9 cellular contexts compared by ENCODE assay signal in genomic region chr2:233081232-233081730, GRCh38. TPM values are rescaled to one million over a fixed set of nuclear protein-coding genes. Genes with fewer than 3 reads are reported as not detected.
DNase-seq lines count a peak whose midpoint lies in the region; ATAC-seq, FAIRE-seq and TF ChIP-seq lines count a peak whose summit lies in the region.
"Had no signal": no experiment of that assay in that cellular context is flagged by ENCODE, and none has a peak within 500 bp of the region (broad histone marks: within the 10 kb centered on the region; RNA-seq: fewer than 3 reads in every experiment).

No MANE protein-coding gene starts in this region.

- intact Hi-C loops in GM12878 (cut with micrococcal nuclease; ENCODE audit: unreplicated experiment): loop anchor here (5.0 kb wide), 2 partner anchors 121 to 171 kb away; partner anchors contain the start of gene ATG16L1

- no peaks in the 10 kb centered on the region for H3K27me3 ChIP-seq in GM12878 (replicated peaks in 1 of 2; ENCODE audit: control insufficient read depth in 2 of 2, insufficient read depth in 2 of 2, low read length in 1 of 2)

- 1% methylated on average over 9 of the region's 9 CpGs for WGBS in GM12878 (ENCODE audit: insufficient coverage, insufficient replicate concordance, low lambda C conversion rate, missing lambda C conversion rate)

- SMC1A ChIA-PET in GM12878 (lab: Charles Lee; ENCODE audit: uncharacterized antibody, unreplicated experiment): interaction anchor here (1.0 to 17.9 kb wide), 7 partner anchors 11 to 173 kb away, joined by 4 to 351 read pairs (median 19); partner anchors contain the start of gene INPP5D

- peak overlapping the region; percentile 95 for H3K4me2 ChIP-seq in GM12878 (ENCODE audit: control insufficient read depth, insufficient read depth)

- peaks cover 91% of the 10 kb centered on the region for H3K4me1 ChIP-seq in GM12878 (ENCODE audit: control insufficient read depth, insufficient read depth, low read length)

- peak overlapping the region; percentile 100 for H3K27ac ChIP-seq in GM12878 (ENCODE audit: control insufficient read depth, insufficient read depth)

- peaks cover 77% of the 10 kb centered on the region for H3K79me2 ChIP-seq in GM12878 (ENCODE audit: control insufficient read depth, insufficient read depth, low read length)

- H3K36me3 ChIP-seq in GM12878 (ENCODE audit: control insufficient read depth in 2 of 2, insufficient read depth in 2 of 2, low read length in 1 of 2): peaks cover 15 to 27% of the 10 kb centered on the region in 2 experiments

- ATAC-seq in GM19395 (IDR thresholded peaks at IDR 0.05; ENCODE audit: unreplicated experiment): peak; percentile 18
- peak; percentile 34 for ATAC-seq in GM12878
- no peak for ATAC-seq in GM18861 (IDR thresholded peaks at IDR 0.05; ENCODE audit: unreplicated experiment)

- in situ Hi-C loops in GM12878 (cut with MboI): no loop called here

- RAD21 ChIA-PET in GM12878 (lab: Charles Lee; ENCODE audit: unreplicated experiment): interaction anchor here (1.1 to 15.1 kb wide), 9 partner anchors 11 to 169 kb away, joined by 3 to 361 read pairs (median 10); partner anchors contain the start of gene INPP5D

- TF ChIP-seq CTCF in GM12878 (IDR thresholded peaks at IDR 0.05 in 2 of 3, conservative IDR thresholded peaks at IDR 0.05 in 1 of 3; ENCODE audit: control insufficient read depth in 2 of 3, extremely low read depth in 1 of 3, insufficient read depth in 1 of 3, low read depth in 3 of 3, low read length in 3 of 3): no peak

- no peak overlapping the region for H2AFZ ChIP-seq in GM12878 (ENCODE audit: control insufficient read depth, low read depth, low read length)

- H3K4me3 ChIP-seq in GM12878: peak overlapping the region; percentile 50

- TF ChIP-seq RAD21 in GM12878 (IDR thresholded peaks at IDR 0.05; ENCODE audit: insufficient read depth, low read depth, low read length): no peak

- TF ChIP-seq POLR2A in GM12878 (IDR thresholded peaks at IDR 0.05; ENCODE audit: low read depth, low read length): no peak

- H3K9ac ChIP-seq in GM12878 (ENCODE audit: control insufficient read depth, insufficient read depth, low read length): peak overlapping the region; percentile 90

- no TSS peak for BruUV-seq in GM12878 (replicated peaks; lab: Mats Ljungman, UMichigan)

- no peaks in the 10 kb centered on the region for H4K20me1 ChIP-seq in GM12878 (ENCODE audit: control insufficient read depth, insufficient read depth)

- FAIRE-seq in GM12878 (lab: Jason Lieb, UNC): no peak

- peak; percentile 46 to 56; a peak in 1 of 4 replicates for TF ChIP-seq EP300 in GM12878 (IDR thresholded peaks at IDR 0.05; ENCODE audit: borderline replicate concordance in 1 of 2, control insufficient read depth in 1 of 2, low read depth in 2 of 2, low read length in 2 of 2)

- no peaks in the 10 kb centered on the region for H3K9me3 ChIP-seq in GM12878 (replicated peaks; ENCODE audit: control insufficient read depth, insufficient read depth, low read length)

- POLR2A ChIA-PET in GM12878 (lab: Charles Lee): interaction anchor here (1.0 to 11.9 kb wide), 8 partner anchors 11 to 61 kb away, joined by 3 to 271 read pairs (median 20); partner anchors contain the start of gene INPP5D

- DNase-seq in SIG-M5 (lab: John Stamatoyannopoulos, UW): peak; percentile 35
- DNase-seq in GM12878 (ENCODE audit: low read depth, low spot score): no peak
- DNase-seq in stimulated activated CD8-positive, alpha-beta memory T cell treated with anti-CD3 and anti-CD28 coated beads, Interleukin-4, amount 100 ng/mL, for 48 hours: peak; percentile 77
- DNase-seq in AG08395 (ENCODE audit: low spot score): no peak
- no peak for DNase-seq in dedifferentiated amniotic fluid mesenchymal stem cell (ENCODE audit: extremely low spot score)
- no peak for DNase-seq in DMS79 treated with DMSO at 0.1 percent for 48 hours (lab: John Stamatoyannopoulos, UW)

- CTCF ChIA-PET in GM12878 (lab: Yijun Ruan, JAX): interaction anchor here (1.1 to 5.8 kb wide), 8 partner anchors 8 to 64 kb away, joined by 3 to 68 read pairs (median 4); partner anchors contain the start of gene INPP5D

TF ChIP-seq in GM12878, 131 proteins besides CTCF, POLR2A, EP300 and RAD21 (continues in another document):
- no peak for TF ChIP-seq IKZF2 (IDR thresholded peaks at IDR 0.05)
- TF ChIP-seq, protein P1, sequence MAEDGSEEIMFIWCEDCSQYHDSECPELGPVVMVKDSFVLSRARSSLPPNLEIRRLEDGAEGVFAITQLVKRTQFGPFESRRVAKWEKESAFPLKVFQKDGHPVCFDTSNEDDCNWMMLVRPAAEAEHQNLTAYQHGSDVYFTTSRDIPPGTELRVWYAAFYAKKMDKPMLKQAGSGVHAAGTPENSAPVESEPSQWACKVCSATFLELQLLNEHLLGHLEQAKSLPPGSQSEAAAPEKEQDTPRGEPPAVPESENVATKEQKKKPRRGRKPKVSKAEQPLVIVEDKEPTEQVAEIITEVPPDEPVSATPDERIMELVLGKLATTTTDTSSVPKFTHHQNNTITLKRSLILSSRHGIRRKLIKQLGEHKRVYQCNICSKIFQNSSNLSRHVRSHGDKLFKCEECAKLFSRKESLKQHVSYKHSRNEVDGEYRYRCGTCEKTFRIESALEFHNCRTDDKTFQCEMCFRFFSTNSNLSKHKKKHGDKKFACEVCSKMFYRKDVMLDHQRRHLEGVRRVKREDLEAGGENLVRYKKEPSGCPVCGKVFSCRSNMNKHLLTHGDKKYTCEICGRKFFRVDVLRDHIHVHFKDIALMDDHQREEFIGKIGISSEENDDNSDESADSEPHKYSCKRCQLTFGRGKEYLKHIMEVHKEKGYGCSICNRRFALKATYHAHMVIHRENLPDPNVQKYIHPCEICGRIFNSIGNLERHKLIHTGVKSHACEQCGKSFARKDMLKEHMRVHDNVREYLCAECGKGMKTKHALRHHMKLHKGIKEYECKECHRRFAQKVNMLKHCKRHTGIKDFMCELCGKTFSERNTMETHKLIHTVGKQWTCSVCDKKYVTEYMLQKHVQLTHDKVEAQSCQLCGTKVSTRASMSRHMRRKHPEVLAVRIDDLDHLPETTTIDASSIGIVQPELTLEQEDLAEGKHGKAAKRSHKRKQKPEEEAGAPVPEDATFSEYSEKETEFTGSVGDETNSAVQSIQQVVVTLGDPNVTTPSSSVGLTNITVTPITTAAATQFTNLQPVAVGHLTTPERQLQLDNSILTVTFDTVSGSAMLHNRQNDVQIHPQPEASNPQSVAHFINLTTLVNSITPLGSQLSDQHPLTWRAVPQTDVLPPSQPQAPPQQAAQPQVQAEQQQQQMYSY (CRISPR knock-in tag; IDR thresholded peaks at IDR 0.05): 0 out of 2 replicates have a peak, but pooled peaks have one; percentile 4

RNA-seq across cellular contexts. Expression of gene INPP5D, which starts 21.1 kb away (rescaled TPM):
- 345 and 366 TPM in 2 replicates for total RNA-seq in GM12878 (2013; cell fraction: nucleolus; rRNA removed)
- total RNA-seq in GM12878 (2014; rRNA removed): 66.2 and 89.5 TPM in 2 replicates
- total RNA-seq in GM12878 (2014; rRNA removed; fragmentation: Illumina TruSeq; extraction: Trizol): 64.9 and 74.6 TPM in 2 replicates
- total RNA-seq in GM12878 (2021): 126 and 139 TPM in 2 replicates
- 51.0 TPM for polyA plus RNA-seq in GM12878 (2011; ENCODE audit: low read depth)
- polyA plus RNA-seq in GM12878 (2011; rRNA removed): 24.3 and 43.0 TPM in 2 replicates
- polyA plus RNA-seq in GM12878 (2011; cell fraction: cytosol; rRNA removed): 39.4 and 45.6 TPM in 2 replicates
- polyA plus RNA-seq in GM12878 (2011; cell fraction: nucleus; rRNA removed): 143 and 184 TPM in 2 replicates
- 79.5 and 83.6 TPM in 2 replicates for polyA plus RNA-seq in GM12878 (2012)
- polyA plus RNA-seq in GM12878 (2014; fragmentation: Illumina TruSeq; extraction: Trizol): 78.1 and 101 TPM in 2 replicates
- 10 to 100 TPM; 11.8 to 19.4 TPM for polyA plus RNA-seq in GM12878 (2014; fragmentation: Nextera tagmentation; extraction: Ambion mirVana)
- polyA plus RNA-seq in GM12878 (2014; rRNA removed): 88.1 and 102 TPM in 2 replicates
- polyA plus RNA-seq in GM12878 (2016; fragmentation: Nextera tagmentation; extraction: Ambion mirVana): 100 to 1,000 TPM; 101 to 104 TPM
- polyA minus RNA-seq in GM12878 (2011; rRNA and poly(A)+ RNA removed): 142 and 157 TPM in 2 replicates
- polyA minus RNA-seq in GM12878 (2011; cell fraction: cytosol; rRNA and poly(A)+ RNA removed): 40.2 and 55.8 TPM in 2 replicates
- polyA minus RNA-seq in GM12878 (2011; cell fraction: nucleus; rRNA and poly(A)+ RNA removed): 114 and 175 TPM in 2 replicates

RNA-seq across cellular contexts. Expression of gene NEU2, which starts 48.8 kb away (rescaled TPM):
- not detected in 2 replicates for total RNA-seq in GM12878 (2013; cell fraction: nucleolus; rRNA removed)
- total RNA-seq in GM12878 (2014; rRNA removed) (not detected in 2 replicates), GM12878 (2014; rRNA removed; fragmentation: Illumina TruSeq; extraction: Trizol) (not detected in 2 replicates), GM12878 (2021) (not detected in 2 replicates)
- polyA plus RNA-seq in GM12878 (2011; ENCODE audit: low read depth): not detected
- polyA plus RNA-seq in GM12878 (2011; rRNA removed) (not detected in 2 replicates), GM12878 (2014; fragmentation: Illumina TruSeq; extraction: Trizol) (not detected in 2 replicates), GM12878 (2014; fragmentation: Nextera tagmentation; extraction: Ambion mirVana) (not detected), GM12878 (2014; rRNA removed) (not detected in 2 replicates), GM12878 (2016; fragmentation: Nextera tagmentation; extraction: Ambion mirVana) (not detected)
- polyA plus RNA-seq in GM12878 (2011; cell fraction: cytosol; rRNA removed): not detected in 2 replicates
- polyA plus RNA-seq in GM12878 (2011; cell fraction: nucleus; rRNA removed): not detected in 2 replicates
- not detected in 2 replicates for polyA plus RNA-seq in GM12878 (2012)
- not detected in 2 replicates for polyA minus RNA-seq in GM12878 (2011; rRNA and poly(A)+ RNA removed)
- not detected in 2 replicates for polyA minus RNA-seq in GM12878 (2011; cell fraction: cytosol; rRNA and poly(A)+ RNA removed)
- not detected in 2 replicates for polyA minus RNA-seq in GM12878 (2011; cell fraction: nucleus; rRNA and poly(A)+ RNA removed)
- total RNA-seq: RPMI7951 had no signal

Comparison
In these comparisons a context has a peak if more than half of its experiments do, and no peak if none do; other contexts are left out.
1. DNase-seq: peak in SIG-M5 (single experiment) and stimulated activated CD8-positive, alpha-beta memory T cell treated with anti-CD3 and anti-CD28 coated beads, Interleukin-4, amount 100 ng/mL, for 48 hours (single experiment); none in GM12878 (single experiment), AG08395 (single experiment), dedifferentiated amniotic fluid mesenchymal stem cell (single experiment) and DMS79 treated with DMSO at 0.1 percent for 48 hours (single experiment).